Comparison of ENCODE assay signal across 8 cellular contexts in genomic region chr21:42002421-42002958, GRCh38. TPM values are rescaled to one million over a fixed set of nuclear protein-coding genes. Genes with fewer than 3 reads are reported as not detected.
DNase-seq lines count a peak whose midpoint lies in the region; ATAC-seq and TF ChIP-seq lines count a peak whose summit lies in the region.

No MANE protein-coding gene starts in this region.

- H3K9me3 ChIP-seq in sigmoid colon (no peaks in the 10 kb centered on the region), stomach (no peaks in the 10 kb centered on the region)

- DNase-seq in A172 (ENCODE audit: low spot score), result peak; percentile 87
- DNase-seq in activated T-cell treated with anti-CD3 and anti-CD28 coated beads, Interleukin-2, amount 50 U/mL, for 72 hours, result peak; percentile 82 to 90
- peak; percentile 19 for DNase-seq in myocyte (ENCODE audit: low read depth)
- DNase-seq in sigmoid colon, result no peak
- DNase-seq in stomach, result no peak

- H3K4me1 ChIP-seq in sigmoid colon, result peaks cover 0 to 14% (median 7%) of the 10 kb centered on the region in 4 donors
- peaks cover 0 to 7% (median 0%) of the 10 kb centered on the region in 4 donors for H3K4me1 ChIP-seq in stomach

- peak overlapping the region; percentile 54 to 63 for H3K4me3 Mint-ChIP-seq in activated T-cell treated with anti-CD3 and anti-CD28 coated beads, Interleukin-2, amount 50 U/mL, for 72 hours

- peak overlapping the region in 2 of 4 donors; percentile 60 to 63 for H3K27ac ChIP-seq in sigmoid colon
- no peak overlapping the region for H3K27ac ChIP-seq in stomach

- intact Hi-C loops in sigmoid colon (cut with DNase I) (no loop called here), stomach (cut with DNase I; ENCODE audit: low total_unique reads) (no loop called here)

- peaks cover 69% of the 10 kb centered on the region for H3K4me1 Mint-ChIP-seq in activated T-cell treated with anti-CD3 and anti-CD28 coated beads, Interleukin-2, amount 50 U/mL, for 72 hours (ENCODE audit: low read depth)

- H3K36me3 ChIP-seq in sigmoid colon (peaks cover 0 to 8% (median 0%) of the 10 kb centered on the region in 4 donors), stomach (peaks cover 0 to 29% (median 20%) of the 10 kb centered on the region in 4 donors)

- ATAC-seq in GM19395 (IDR thresholded peaks at IDR 0.05; ENCODE audit: unreplicated experiment) (peak; percentile 85), HG03565 (IDR thresholded peaks at IDR 0.05; ENCODE audit: unreplicated experiment) (peak; percentile 73), HG03139 (IDR thresholded peaks at IDR 0.05; ENCODE audit: unreplicated experiment) (no peak)
- ATAC-seq in activated T-cell treated with anti-CD3 and anti-CD28 coated beads, Interleukin-2, amount 50 U/mL, for 72 hours (replicated peaks in 1 of 2), result peak; percentile 98 to 99

- TF ChIP-seq CTCF in sigmoid colon (IDR thresholded peaks at IDR 0.05), result no peak
- TF ChIP-seq CTCF in stomach (IDR thresholded peaks at IDR 0.05), result no peak

- H3K27ac Mint-ChIP-seq in activated T-cell treated with anti-CD3 and anti-CD28 coated beads, Interleukin-2, amount 50 U/mL, for 72 hours, result peak overlapping the region; percentile 26

- peaks cover 15 to 41% of the 10 kb centered on the region in 2 donors for H3K36me3 Mint-ChIP-seq in activated T-cell treated with anti-CD3 and anti-CD28 coated beads, Interleukin-2, amount 50 U/mL, for 72 hours (ENCODE audit: insufficient read depth in 2 of 2)

- H3K27me3 ChIP-seq in sigmoid colon (no peaks in the 10 kb centered on the region), stomach (no peaks in the 10 kb centered on the region)

- H3K4me3 ChIP-seq in sigmoid colon (no peak overlapping the region), stomach (no peak overlapping the region)

- peaks cover 0 to 1% of the 10 kb centered on the region in 2 donors for H3K9me3 Mint-ChIP-seq in activated T-cell treated with anti-CD3 and anti-CD28 coated beads, Interleukin-2, amount 50 U/mL, for 72 hours

- TF ChIP-seq POLR2A in sigmoid colon (IDR thresholded peaks at IDR 0.05) (no peak), stomach (IDR thresholded peaks at IDR 0.05) (no peak)

- H3K27me3 Mint-ChIP-seq in activated T-cell treated with anti-CD3 and anti-CD28 coated beads, Interleukin-2, amount 50 U/mL, for 72 hours (ENCODE audit: low read depth), result no peaks in the 10 kb centered on the region

- TF ChIP-seq EP300 in sigmoid colon (IDR thresholded peaks at IDR 0.05), result no peak
- no peak for TF ChIP-seq EP300 in stomach (IDR thresholded peaks at IDR 0.05)

- 81 to 87% methylated on average over 14 of the region's 14 CpGs for WGBS in sigmoid colon, 2 donors
- WGBS in stomach, 5 donors, result 67 to 72% (median 68%) methylated on average over 14 of the region's 14 CpGs

RNA-seq across cellular contexts. Expression of gene ZBTB21, which starts 7.7 kb away (rescaled TPM):
- total RNA-seq in A172 (2014; rRNA removed; shearing (Covaris generic)), result 13.6 and 15.2 TPM in 2 replicates
- total RNA-seq in activated T-cell treated with anti-CD3 and anti-CD28 coated beads, Interleukin-2, amount 50 U/mL, for 72 hours, result 10 to 100 TPM; 35.6 to 43.3 TPM
- total RNA-seq in myocyte (7.3 and 8.0 TPM in 2 replicates), sigmoid colon (10 to 100 TPM in 1 of 4 donors, 1 to 10 TPM in 3; 6.9 to 14.7 (median 7.7) TPM), stomach (10 to 100 TPM in 2 of 5 donors, 1 to 10 TPM in 3; 4.3 to 18.7 (median 6.7) TPM)
- polyA plus RNA-seq in myocyte (2012), result 3.5 TPM
- polyA plus RNA-seq in sigmoid colon (1 to 10 TPM; 1.8 to 2.9 (median 2.8) TPM), stomach (1 to 10 TPM; 1.9 to 4.7 (median 2.4) TPM)

RNA-seq across cellular contexts. Expression of gene C2CD2, which starts 48.7 kb away (rescaled TPM):
- total RNA-seq in A172 (2014; rRNA removed; shearing (Covaris generic)), result 19.7 and 31.4 TPM in 2 replicates
- 10 to 100 TPM in 1 of 2 donors, 1 to 10 TPM in 1; 6.9 to 15.1 TPM for total RNA-seq in activated T-cell treated with anti-CD3 and anti-CD28 coated beads, Interleukin-2, amount 50 U/mL, for 72 hours
- total RNA-seq in myocyte (8.3 and 9.4 TPM in 2 replicates), sigmoid colon (10 to 100 TPM; 19.0 to 45.1 (median 22.2) TPM), stomach (10 to 100 TPM; 13.4 to 31.9 (median 18.7) TPM)
- polyA plus RNA-seq in myocyte (2012), result 9.4 TPM
- polyA plus RNA-seq in sigmoid colon (1 to 10 TPM; 1.8 to 8.3 (median 3.7) TPM), stomach (1 to 10 TPM; 4.6 to 9.5 (median 6.1) TPM)

Comparison
In these comparisons a context has a peak if more than half of its experiments do, and no peak if none do; other contexts are left out.
1. DNase-seq: peak in A172 (single experiment), activated T-cell treated with anti-CD3 and anti-CD28 coated beads, Interleukin-2, amount 50 U/mL, for 72 hours (2 of 2) and myocyte (single experiment); none in sigmoid colon (single experiment) and stomach (single experiment).